Comparison of ENCODE assay signal across 8 cellular contexts in the genomic region with DNA sequence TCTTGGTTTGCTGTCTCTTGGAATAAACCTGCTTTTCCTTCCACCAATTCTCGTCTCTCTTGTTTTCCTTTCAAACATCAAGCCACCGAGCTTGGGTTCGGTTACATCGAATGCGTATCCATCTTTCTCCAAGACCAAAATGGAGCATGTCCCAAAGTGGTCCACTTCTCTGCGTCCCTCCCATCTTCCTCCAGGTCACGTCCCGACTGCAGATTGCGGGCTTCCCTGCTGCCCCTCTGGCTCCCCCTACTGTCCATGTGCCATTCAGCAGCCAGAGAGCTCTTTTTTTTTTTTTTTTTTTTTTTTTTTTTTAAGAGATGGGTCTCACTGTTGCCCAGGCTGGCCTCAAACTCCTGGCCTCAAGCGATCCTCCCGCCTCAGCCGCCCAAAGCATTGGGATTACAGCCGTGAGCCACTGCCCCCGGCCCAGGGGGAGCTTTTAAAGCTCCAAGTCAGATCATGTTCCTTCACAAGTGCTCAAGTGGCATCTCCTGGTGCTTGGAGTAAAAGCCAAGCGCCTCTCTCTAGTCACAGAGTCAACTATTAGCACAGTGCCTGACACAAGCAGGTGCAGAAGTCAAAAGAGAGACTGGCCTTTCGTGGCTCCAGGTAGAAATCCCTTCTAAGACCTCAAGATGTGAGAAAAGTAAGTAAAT. TPM values are rescaled to one million over a fixed set of nuclear protein-coding genes. Genes with fewer than 3 reads are reported as not detected.
A peak's percentile ranks its signal among the peaks of the same experiment; 100 is the strongest.
DNase-seq lines count a peak whose midpoint lies in the region; ATAC-seq and TF ChIP-seq lines count a peak whose summit lies in the region.

No MANE protein-coding gene starts in this region.

- no peak overlapping the region for H3K4me3 ChIP-seq in smooth muscle cell

- in situ Hi-C loops in KBM-7 (cut with MboI; ENCODE audit: low pct_unique_long_range_greater_than_20kb, low sequenced_read_pairs) = no loop called here

- DNase-seq in DMS53 treated with DMSO at 0.1 percent for 48 hours (lab: John Stamatoyannopoulos, UW; ENCODE audit: unreplicated experiment) = peak; percentile 12
- DNase-seq in KBM-7 = peak; percentile 75
- DNase-seq in SW 1271 (lab: John Stamatoyannopoulos, UW) = peak; percentile 22 to 54
- DNase-seq in activated naive CD8-positive, alpha-beta T cell treated with anti-CD3 and anti-CD28 coated beads, Interleukin-2, amount 10 ng/mL, durations not matched to agents 7 days and 5 days = peak; percentile 70
- peak; percentile 75 for DNase-seq in left ventricle myocardium superior
- peak; percentile 31 for DNase-seq in smooth muscle cell (lab: John Stamatoyannopoulos, UW; ENCODE audit: unreplicated experiment)

- H3K79me2 ChIP-seq in smooth muscle cell (ENCODE audit: low read depth) = no peaks in the 10 kb centered on the region

- H3K36me3 ChIP-seq in smooth muscle cell (ENCODE audit: low read depth) = no peaks in the 10 kb centered on the region

- H3K4me3 Mint-ChIP-seq in activated naive CD8-positive, alpha-beta T cell treated with anti-CD3 and anti-CD28 coated beads, Interleukin-2, amount 10 ng/mL, durations not matched to agents 7 days and 5 days = peak overlapping the region; percentile 13

- H3F3A ChIP-seq in smooth muscle cell (ENCODE audit: low read depth) = no peaks in the 10 kb centered on the region

- peaks cover 9% of the 10 kb centered on the region for H3K4me1 Mint-ChIP-seq in activated naive CD8-positive, alpha-beta T cell treated with anti-CD3 and anti-CD28 coated beads, Interleukin-2, amount 10 ng/mL, durations not matched to agents 7 days and 5 days

- 14% methylated on average over 16 of the region's 16 CpGs for WGBS in smooth muscle cell (ENCODE audit: low lambda C conversion rate)

- no peaks in the 10 kb centered on the region for H3K36me3 Mint-ChIP-seq in activated naive CD8-positive, alpha-beta T cell treated with anti-CD3 and anti-CD28 coated beads, Interleukin-2, amount 10 ng/mL, durations not matched to agents 7 days and 5 days

- ATAC-seq in activated naive CD8-positive, alpha-beta T cell treated with anti-CD3 and anti-CD28 coated beads, Interleukin-2, amount 10 ng/mL, durations not matched to agents 7 days and 5 days (ENCODE audit: low read depth) = peak; percentile 30
- peak; percentile 29 for ATAC-seq in left ventricle myocardium superior
- no peak for ATAC-seq in GM18858 (IDR thresholded peaks at IDR 0.05; ENCODE audit: unreplicated experiment)
- no peak for ATAC-seq in GM18511 (IDR thresholded peaks at IDR 0.05; ENCODE audit: unreplicated experiment)

- POLR2A ChIA-PET in activated naive CD8-positive, alpha-beta T cell treated with anti-CD3 and anti-CD28 coated beads, Interleukin-2, amount 10 ng/mL, durations not matched to agents 7 days and 5 days (lab: Charles Lee) = interaction anchor here (0.6 to 1.2 kb wide), 5 partner anchors 9 to 381 kb away, joined by 3 to 7 read pairs (median 4); no protein-coding TSS in a partner anchor

- H3K4me2 ChIP-seq in smooth muscle cell = no peak overlapping the region

- no peak overlapping the region for H3K9ac ChIP-seq in smooth muscle cell (ENCODE audit: low read depth)

- H3K9me3 ChIP-seq in smooth muscle cell (replicated peaks; ENCODE audit: low read depth) = no peaks in the 10 kb centered on the region

- peaks cover 3% of the 10 kb centered on the region for H3K9me3 Mint-ChIP-seq in activated naive CD8-positive, alpha-beta T cell treated with anti-CD3 and anti-CD28 coated beads, Interleukin-2, amount 10 ng/mL, durations not matched to agents 7 days and 5 days

- H3K4me1 ChIP-seq in smooth muscle cell (ENCODE audit: low read depth) = no peaks in the 10 kb centered on the region

- H3K27ac ChIP-seq in smooth muscle cell (ENCODE audit: low read depth) = no peak overlapping the region

- H2AFZ ChIP-seq in smooth muscle cell (ENCODE audit: low read depth) = no peak overlapping the region

- peaks cover 20% of the 10 kb centered on the region for H3K27me3 Mint-ChIP-seq in activated naive CD8-positive, alpha-beta T cell treated with anti-CD3 and anti-CD28 coated beads, Interleukin-2, amount 10 ng/mL, durations not matched to agents 7 days and 5 days

- TF ChIP-seq CTCF in smooth muscle cell (IDR thresholded peaks at IDR 0.05; ENCODE audit: borderline replicate concordance, insufficient read depth, poor library complexity, severe bottlenecking) = peak; percentile 66

- no peak overlapping the region for H3K27ac Mint-ChIP-seq in activated naive CD8-positive, alpha-beta T cell treated with anti-CD3 and anti-CD28 coated beads, Interleukin-2, amount 10 ng/mL, durations not matched to agents 7 days and 5 days

- H3K27me3 ChIP-seq in smooth muscle cell (ENCODE audit: low read depth) = no peaks in the 10 kb centered on the region

- no peaks in the 10 kb centered on the region for H4K20me1 ChIP-seq in smooth muscle cell (ENCODE audit: low read depth)

- intact Hi-C loops in left ventricle myocardium superior (cut with micrococcal nuclease) = no loop called here

RNA-seq across cellular contexts. Expression of gene COL5A3, which starts 10.0 kb away (rescaled TPM):
- total RNA-seq in activated naive CD8-positive, alpha-beta T cell treated with anti-CD3 and anti-CD28 coated beads, Interleukin-2, amount 10 ng/mL, durations not matched to agents 7 days and 5 days = under 1 TPM; 0.08 to 0.17 TPM
- total RNA-seq in left ventricle myocardium superior = 9.6 TPM
- total RNA-seq in smooth muscle cell = 11.2 and 12.8 TPM in 2 replicates
- 8.2 and 14.4 TPM in 2 replicates for polyA plus RNA-seq in smooth muscle cell

RNA-seq across cellular contexts. Expression of gene RDH8, which starts 13.0 kb away (rescaled TPM):
- not detected for total RNA-seq in activated naive CD8-positive, alpha-beta T cell treated with anti-CD3 and anti-CD28 coated beads, Interleukin-2, amount 10 ng/mL, durations not matched to agents 7 days and 5 days
- total RNA-seq in left ventricle myocardium superior = not detected
- total RNA-seq in smooth muscle cell = not detected in 2 replicates
- not detected in 2 replicates for polyA plus RNA-seq in smooth muscle cell

Comparison
In these comparisons a context has a peak if more than half of its experiments do, and no peak if none do; other contexts are left out.
1. DNase-seq: peak in every context shown above with its lines; median percentile 75 in KBM-7; 75 in left ventricle myocardium superior; 70 in activated naive CD8-positive, alpha-beta T cell treated with anti-CD3 and anti-CD28 coated beads, Interleukin-2, amount 10 ng/mL, durations not matched to agents 7 days and 5 days; 38 in SW 1271; 31 in smooth muscle cell; 12 in DMS53 treated with DMSO at 0.1 percent for 48 hours.
2. ATAC-seq: peak in activated naive CD8-positive, alpha-beta T cell treated with anti-CD3 and anti-CD28 coated beads, Interleukin-2, amount 10 ng/mL, durations not matched to agents 7 days and 5 days (single experiment) and left ventricle myocardium superior (single experiment); none in GM18858 (single experiment) and GM18511 (single experiment).